8 cellular contexts compared by ENCODE assay signal in genomic region chr14:75660630-75661498, GRCh38. TPM values are rescaled to one million over a fixed set of nuclear protein-coding genes. Genes with fewer than 3 reads are reported as not detected.
DNase-seq lines count a peak whose midpoint lies in the region; ATAC-seq, FAIRE-seq and TF ChIP-seq lines count a peak whose summit lies in the region.

A gene with protein sequence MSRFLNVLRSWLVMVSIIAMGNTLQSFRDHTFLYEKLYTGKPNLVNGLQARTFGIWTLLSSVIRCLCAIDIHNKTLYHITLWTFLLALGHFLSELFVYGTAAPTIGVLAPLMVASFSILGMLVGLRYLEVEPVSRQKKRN (minus strand): TSS chr14:75660876. CDS start chr14:75657502, 3,374 bp downstream.
A gene with protein sequence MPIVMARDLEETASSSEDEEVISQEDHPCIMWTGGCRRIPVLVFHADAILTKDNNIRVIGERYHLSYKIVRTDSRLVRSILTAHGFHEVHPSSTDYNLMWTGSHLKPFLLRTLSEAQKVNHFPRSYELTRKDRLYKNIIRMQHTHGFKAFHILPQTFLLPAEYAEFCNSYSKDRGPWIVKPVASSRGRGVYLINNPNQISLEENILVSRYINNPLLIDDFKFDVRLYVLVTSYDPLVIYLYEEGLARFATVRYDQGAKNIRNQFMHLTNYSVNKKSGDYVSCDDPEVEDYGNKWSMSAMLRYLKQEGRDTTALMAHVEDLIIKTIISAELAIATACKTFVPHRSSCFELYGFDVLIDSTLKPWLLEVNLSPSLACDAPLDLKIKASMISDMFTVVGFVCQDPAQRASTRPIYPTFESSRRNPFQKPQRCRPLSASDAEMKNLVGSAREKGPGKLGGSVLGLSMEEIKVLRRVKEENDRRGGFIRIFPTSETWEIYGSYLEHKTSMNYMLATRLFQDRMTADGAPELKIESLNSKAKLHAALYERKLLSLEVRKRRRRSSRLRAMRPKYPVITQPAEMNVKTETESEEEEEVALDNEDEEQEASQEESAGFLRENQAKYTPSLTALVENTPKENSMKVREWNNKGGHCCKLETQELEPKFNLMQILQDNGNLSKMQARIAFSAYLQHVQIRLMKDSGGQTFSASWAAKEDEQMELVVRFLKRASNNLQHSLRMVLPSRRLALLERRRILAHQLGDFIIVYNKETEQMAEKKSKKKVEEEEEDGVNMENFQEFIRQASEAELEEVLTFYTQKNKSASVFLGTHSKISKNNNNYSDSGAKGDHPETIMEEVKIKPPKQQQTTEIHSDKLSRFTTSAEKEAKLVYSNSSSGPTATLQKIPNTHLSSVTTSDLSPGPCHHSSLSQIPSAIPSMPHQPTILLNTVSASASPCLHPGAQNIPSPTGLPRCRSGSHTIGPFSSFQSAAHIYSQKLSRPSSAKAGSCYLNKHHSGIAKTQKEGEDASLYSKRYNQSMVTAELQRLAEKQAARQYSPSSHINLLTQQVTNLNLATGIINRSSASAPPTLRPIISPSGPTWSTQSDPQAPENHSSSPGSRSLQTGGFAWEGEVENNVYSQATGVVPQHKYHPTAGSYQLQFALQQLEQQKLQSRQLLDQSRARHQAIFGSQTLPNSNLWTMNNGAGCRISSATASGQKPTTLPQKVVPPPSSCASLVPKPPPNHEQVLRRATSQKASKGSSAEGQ (N-terminal part only) (plus strand): TSS chr14:75661246. CDS start chr14:75663150, 1,904 bp downstream.

- H3K36me3 Mint-ChIP-seq in T-cell, result peaks cover 12% of the 10 kb centered on the region
- peaks cover 6% of the 10 kb centered on the region for H3K36me3 Mint-ChIP-seq in type B pancreatic cell

- H3K14ac ChIP-seq in trophoblast cell (ENCODE audit: low read length), result peak within 1 kb of the TSS; percentile 90

- peak; percentile 95 for ATAC-seq in HG02840 (IDR thresholded peaks at IDR 0.05; ENCODE audit: low FRiP score, unreplicated experiment)
- ATAC-seq in T-cell (replicated peaks in 1 of 4), result peak; percentile 94 to 97 (median 95)

- H3K27me3 ChIP-seq in adrenal gland (no peaks in the 10 kb centered on the region), trophoblast cell (ENCODE audit: insufficient read depth, low read length) (no peaks in the 10 kb centered on the region)

- intact Hi-C loops in adrenal gland (cut with DNase I) (no loop called here), cardiac septum (cut with DNase I) (no loop called here)

- H2BK120ac ChIP-seq in trophoblast cell (ENCODE audit: insufficient read depth, low read length, poor library complexity), result peak within 1 kb of the TSS; percentile 89

- peak within 1 kb of the TSS; percentile 81 for H4K12ac ChIP-seq in trophoblast cell (ENCODE audit: low read depth, low read length)

- H3K18ac ChIP-seq in trophoblast cell (ENCODE audit: low read length), result peak within 1 kb of the TSS; percentile 67

- no peaks in the 10 kb centered on the region for H3K9me3 ChIP-seq in adrenal gland (replicated peaks in 1 of 3)
- H3K9me3 ChIP-seq in trophoblast cell (ENCODE audit: insufficient read depth, low read depth, low read length), result no peaks in the 10 kb centered on the region

- DNase-seq in GM12891 (ENCODE audit: insufficient read length, low spot score) (peak; percentile 90), NCI-H1436 treated with DMSO at 0.1 percent for 48 hours (lab: John Stamatoyannopoulos, UW) (peak; percentile 93), T-cell (peak; percentile 90 to 97 (median 95)), adrenal gland (peak; percentile 95 to 99 (median 98)), cardiac septum (ENCODE audit: low spot score) (peak; percentile 97), trophoblast cell (peak; percentile 99 to 100), type B pancreatic cell (ENCODE audit: extremely low spot score, unreplicated experiment) (peak; percentile 97)

- TF ChIP-seq CTCF in adrenal gland (IDR thresholded peaks at IDR 0.05) (no peak), type B pancreatic cell (conservative IDR thresholded peaks at IDR 0.05) (no peak)

- H3K9me3 Mint-ChIP-seq in T-cell (no peaks in the 10 kb centered on the region), type B pancreatic cell (no peaks in the 10 kb centered on the region)

- H3K27ac Mint-ChIP-seq in T-cell (peak within 1 kb of the TSS; percentile 97 to 100), type B pancreatic cell (peak within 1 kb of the TSS; percentile 95)

- H3K36me3 ChIP-seq in adrenal gland (replicated peaks in 1 of 2) (peaks cover 0 to 3% of the 10 kb centered on the region in 2 donors), trophoblast cell (ENCODE audit: control insufficient read depth in 1 of 2, insufficient read depth in 2 of 2, low read length in 2 of 2) (peaks cover 4 to 18% of the 10 kb centered on the region in 2 experiments)

- peaks cover 18 to 46% of the 10 kb centered on the region in 2 donors for H3K4me1 ChIP-seq in adrenal gland (replicated peaks in 1 of 2)
- H3K4me1 ChIP-seq in trophoblast cell (ENCODE audit: control insufficient read depth in 1 of 2, insufficient read depth in 2 of 2, low read length in 2 of 2), result peaks cover 0 to 6% of the 10 kb centered on the region in 2 experiments

- H3K27me3 Mint-ChIP-seq in T-cell (no peaks in the 10 kb centered on the region), type B pancreatic cell (no peaks in the 10 kb centered on the region)

- WGBS in adrenal gland, 4 donors, result 0 to 1% (median 0%) methylated on average over 46 to 60 of the region's 60 CpGs
- WGBS in trophoblast cell (ENCODE audit: extremely low coverage, insufficient coverage, insufficient read length), result no CpG with 5 or more reads among the region's 60 CpGs

- peak within 1 kb of the TSS; percentile 97 for H2AFZ ChIP-seq in trophoblast cell (ENCODE audit: insufficient read depth, low read length, poor library complexity)

- FAIRE-seq in GM12891 (lab: Jason Lieb, UNC), result peak; percentile 99

- H3K4me3 ChIP-seq in adrenal gland (peak within 1 kb of the TSS; percentile 49 to 89 (median 68)), trophoblast cell (ENCODE audit: low read depth, low read length) (peak within 1 kb of the TSS; percentile 84)

- H3K79me1 ChIP-seq in trophoblast cell (ENCODE audit: low read length), result peaks cover 6% of the 10 kb centered on the region

- peak within 1 kb of the TSS; percentile 17 for H2AK5ac ChIP-seq in trophoblast cell (ENCODE audit: low read length)

- H3K23ac ChIP-seq in trophoblast cell (ENCODE audit: low read length), result no peak within 1 kb of the TSS

- peak within 1 kb of the TSS; percentile 89 for H4K8ac ChIP-seq in trophoblast cell (ENCODE audit: low read depth, low read length)

- H2BK5ac ChIP-seq in trophoblast cell (ENCODE audit: low read depth, low read length, poor library complexity), result peak within 1 kb of the TSS; percentile 81

- H2BK12ac ChIP-seq in trophoblast cell (ENCODE audit: low read length), result peak within 1 kb of the TSS; percentile 26

- peak within 1 kb of the TSS; percentile 79 for H4K91ac ChIP-seq in trophoblast cell (ENCODE audit: low read depth, low read length)

- H3K4ac ChIP-seq in trophoblast cell (ENCODE audit: low read depth, low read length), result peak within 1 kb of the TSS; percentile 89

- peak within 1 kb of the TSS; percentile 94 to 100 (median 95) for H3K4me3 Mint-ChIP-seq in T-cell
- peak within 1 kb of the TSS; percentile 100 for H3K4me3 Mint-ChIP-seq in type B pancreatic cell

- CTCF ChIA-PET in T-cell (lab: Charles Lee), result interaction anchor here (0.5 to 2.0 kb wide), 5 partner anchors 83 to 326 kb away, joined by 3 to 9 read pairs (median 3); partner anchors contain the start of genes FLVCR2 (in 1 of the 2), IFT43 (in 1 of the 2) and TGFB3 (in 1 of the 2)

- POLR2A ChIA-PET in T-cell (lab: Charles Lee), result interaction anchor here (0.5 to 0.7 kb wide), 8 partner anchors 63 to 1656 kb away, joined by 3 to 12 read pairs (median 5); no protein-coding TSS in a partner anchor

- H3K4me1 Mint-ChIP-seq in T-cell (peaks cover 20 to 37% (median 33%) of the 10 kb centered on the region in 3 donors), type B pancreatic cell (ENCODE audit: unreplicated experiment) (peaks cover 14% of the 10 kb centered on the region)

- peaks cover 6% of the 10 kb centered on the region for H3K79me2 ChIP-seq in trophoblast cell (ENCODE audit: control insufficient read depth, insufficient read depth, low read length, poor library complexity)

- peak within 1 kb of the TSS; percentile 59 for H3K4me2 ChIP-seq in trophoblast cell (ENCODE audit: low read length)

- H3K27ac ChIP-seq in adrenal gland, result peak within 1 kb of the TSS; percentile 14 to 87 (median 69)
- H3K27ac ChIP-seq in trophoblast cell (ENCODE audit: low read depth, low read length), result peak within 1 kb of the TSS; percentile 86

- H3K9ac ChIP-seq in trophoblast cell (ENCODE audit: low read length), result peak within 1 kb of the TSS; percentile 86

- TF ChIP-seq POLR2A in GM12891 (IDR thresholded peaks at IDR 0.05; ENCODE audit: low read depth, low read length) (peak; percentile 54), adrenal gland (IDR thresholded peaks at IDR 0.05) (peak; percentile 36 to 70)

TF ChIP-seq in GM12891, 5 proteins besides CTCF, POLR2A, EP300 and RAD21:
- TF ChIP-seq TAF1 (IDR thresholded peaks at IDR 0.05; ENCODE audit: low read depth, low read length) (no peak), SPI1 (IDR thresholded peaks at IDR 0.05; ENCODE audit: low read depth, low read length) (no peak), POLR2AphosphoS5 (IDR thresholded peaks at IDR 0.05; ENCODE audit: low read depth, low read length) (no peak), PAX5 (IDR thresholded peaks at IDR 0.05; ENCODE audit: insufficient read depth, low read length, severe bottlenecking) (no peak)

RNA-seq across cellular contexts. Expression of the first gene that starts in this region (rescaled TPM):
- 20.1 TPM for polyA plus RNA-seq in GM12891 (2012; ENCODE audit: low read depth, missing spikeins)
- total RNA-seq in T-cell (10 to 100 TPM in 4 of 5 donors, 1 to 10 TPM in 1; 9.8 to 14.4 (median 12.3) TPM), adrenal gland (10 to 100 TPM; 12.1 to 49.5 (median 21.6) TPM), cardiac septum (7.5 TPM), type B pancreatic cell (ENCODE audit: low replicate concordance) (24.6 and 25.5 TPM in 2 replicates)
- 100 to 1,000 TPM in 1 of 3 donors, 10 to 100 TPM in 2; 33.9 to 106 (median 46.1) TPM for polyA plus RNA-seq in adrenal gland
- 63.2 and 64.2 TPM in 2 replicates for polyA plus RNA-seq in trophoblast cell (2013)

RNA-seq across cellular contexts. Expression of the second gene that starts in this region (rescaled TPM):
- polyA plus RNA-seq in GM12891 (2012; ENCODE audit: low read depth, missing spikeins), result 11.5 TPM
- total RNA-seq in T-cell (10 to 100 TPM; 15.4 to 36.2 (median 22.2) TPM), adrenal gland (10 to 100 TPM; 13.5 to 34.0 (median 24.1) TPM), cardiac septum (17.5 TPM), type B pancreatic cell (ENCODE audit: low replicate concordance) (36.7 and 44.7 TPM in 2 replicates)
- 10 to 100 TPM; 12.7 to 30.1 (median 18.6) TPM for polyA plus RNA-seq in adrenal gland
- polyA plus RNA-seq in trophoblast cell (2013), result 26.0 and 27.2 TPM in 2 replicates

Comparison
In these comparisons a context has a peak if more than half of its experiments do, and no peak if none do; other contexts are left out.
1. Peak in every context shown above with its lines: DNase-seq, ATAC-seq, H3K4me3 ChIP-seq and H3K27ac ChIP-seq.